11 cellular contexts compared by ENCODE assay signal in the genomic region with DNA sequence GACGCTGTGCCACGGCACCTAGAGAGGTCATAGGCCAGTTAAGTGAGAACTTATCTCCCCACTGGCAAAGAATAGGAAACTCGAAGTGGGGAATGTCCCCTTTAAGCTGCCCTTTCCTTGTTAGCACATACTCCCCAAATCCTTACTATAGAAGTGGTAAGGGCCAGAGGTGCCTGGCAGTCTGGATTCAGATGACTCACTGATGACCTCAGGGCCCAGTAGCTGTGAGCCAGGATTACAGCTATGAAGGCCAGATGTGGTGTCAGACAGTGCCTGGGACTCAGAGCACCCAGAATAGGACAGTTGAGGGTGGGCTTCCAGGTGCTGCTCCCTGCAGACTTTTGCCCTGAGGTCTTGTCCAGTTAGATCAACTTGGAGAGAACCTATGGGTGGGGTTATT. TPM values are rescaled to one million over a fixed set of nuclear protein-coding genes. Genes with fewer than 3 reads are reported as not detected.
A peak's percentile ranks its signal among the peaks of the same experiment; 100 is the strongest.
DNase-seq lines count a peak whose midpoint lies in the region; ATAC-seq and TF ChIP-seq lines count a peak whose summit lies in the region.
"Had no signal": no experiment of that assay in that cellular context is flagged by ENCODE, and none has a peak within 500 bp of the region (broad histone marks: within the 10 kb centered on the region; RNA-seq: fewer than 3 reads in every experiment).

No MANE protein-coding gene starts in this region.

- H3K36me3 ChIP-seq in lung (ENCODE audit: control insufficient read depth in 2 of 2, insufficient read depth in 2 of 2, low read length in 2 of 2) (peaks cover 9 to 29% of the 10 kb centered on the region in 2 donors), Caco-2 (ENCODE audit: control insufficient read depth, insufficient read depth, low read length) (peaks cover 1% of the 10 kb centered on the region)
- peaks cover 4% of the 10 kb centered on the region for H3K36me3 ChIP-seq in effector memory CD4-positive, alpha-beta T cell (ENCODE audit: control insufficient read depth, insufficient read depth, low read length)

- intact Hi-C loops in Caco-2 (cut with micrococcal nuclease; ENCODE audit: unreplicated experiment) = no loop called here

- peaks cover 11% of the 10 kb centered on the region for H3K36me3 Mint-ChIP-seq in activated CD4-positive, alpha-beta T cell treated with anti-CD3 and anti-CD28 coated beads, Interleukin-2, amount 10 ng/mL, durations not matched to agents 7 days and 5 days (ENCODE audit: low read depth)
- peaks cover 47% of the 10 kb centered on the region for H3K36me3 Mint-ChIP-seq in Caco-2 (ENCODE audit: insufficient read depth, unreplicated experiment)

- CTCF ChIA-PET in activated CD4-positive, alpha-beta T cell treated with anti-CD3 and anti-CD28 coated beads, Interleukin-2, amount 10 ng/mL, durations not matched to agents 7 days and 5 days (lab: Charles Lee) = interaction anchor here (1.1 kb wide), 1 partner anchor 28 kb away, joined by 3 read pairs; no protein-coding TSS in a partner anchor
- CTCF ChIA-PET in Caco-2 (lab: Charles Lee) = no interaction called here

- no peak overlapping the region for H3K27ac ChIP-seq in lung (ENCODE audit: low read depth in 1 of 2, low read length in 1 of 2)
- no peak overlapping the region for H3K27ac ChIP-seq in effector memory CD4-positive, alpha-beta T cell (ENCODE audit: insufficient read depth, low read length, poor library complexity, severe bottlenecking)
- H3K27ac ChIP-seq: parathyroid adenoma had no signal

- H3K4me1 Mint-ChIP-seq in activated CD4-positive, alpha-beta T cell treated with anti-CD3 and anti-CD28 coated beads, Interleukin-2, amount 10 ng/mL, durations not matched to agents 7 days and 5 days = no peaks in the 10 kb centered on the region
- H3K4me1 Mint-ChIP-seq in Caco-2 (ENCODE audit: low read depth, unreplicated experiment) = peaks cover 2% of the 10 kb centered on the region

- H3K27me3 Mint-ChIP-seq in activated CD4-positive, alpha-beta T cell treated with anti-CD3 and anti-CD28 coated beads, Interleukin-2, amount 10 ng/mL, durations not matched to agents 7 days and 5 days = no peaks in the 10 kb centered on the region
- H3K27me3 Mint-ChIP-seq in Caco-2 (ENCODE audit: insufficient read depth, unreplicated experiment) = no peaks in the 10 kb centered on the region

- H3K9me3 Mint-ChIP-seq in activated CD4-positive, alpha-beta T cell treated with anti-CD3 and anti-CD28 coated beads, Interleukin-2, amount 10 ng/mL, durations not matched to agents 7 days and 5 days = no peaks in the 10 kb centered on the region
- H3K9me3 Mint-ChIP-seq in Caco-2 (ENCODE audit: unreplicated experiment) = no peaks in the 10 kb centered on the region

- H3K4me3 Mint-ChIP-seq in activated CD4-positive, alpha-beta T cell treated with anti-CD3 and anti-CD28 coated beads, Interleukin-2, amount 10 ng/mL, durations not matched to agents 7 days and 5 days = no peak overlapping the region
- no peak overlapping the region for H3K4me3 Mint-ChIP-seq in Caco-2 (ENCODE audit: unreplicated experiment)

- TF ChIP-seq CTCF in lung (IDR thresholded peaks at IDR 0.05; ENCODE audit: control extremely low read depth, extremely low read depth) (no peak), Caco-2 (IDR thresholded peaks at IDR 0.05; ENCODE audit: insufficient read depth in 1 of 2, low read depth in 1 of 2, low read length in 1 of 2, severe bottlenecking in 1 of 2, unreplicated experiment in 1 of 2) (no peak)

- POLR2A ChIA-PET in activated CD4-positive, alpha-beta T cell treated with anti-CD3 and anti-CD28 coated beads, Interleukin-2, amount 10 ng/mL, durations not matched to agents 7 days and 5 days (lab: Charles Lee) = no interaction called here
- POLR2A ChIA-PET in Caco-2 (lab: Charles Lee) = no interaction called here

- peak; percentile 41 for ATAC-seq in lung (ENCODE audit: insufficient read depth, low FRiP score)

- H3K27me3 ChIP-seq in lung (ENCODE audit: control insufficient read depth, insufficient read depth) (no peaks in the 10 kb centered on the region), Caco-2 (replicated peaks; ENCODE audit: control insufficient read depth, insufficient read depth, low read length) (no peaks in the 10 kb centered on the region)
- no peaks in the 10 kb centered on the region for H3K27me3 ChIP-seq in effector memory CD4-positive, alpha-beta T cell (replicated peaks; ENCODE audit: control insufficient read depth, insufficient read depth, low read length, poor library complexity, severe bottlenecking)

- H3K9me3 ChIP-seq in lung (ENCODE audit: control insufficient read depth in 2 of 2, insufficient read depth in 1 of 2, low read length in 1 of 2) (no peaks in the 10 kb centered on the region), Caco-2 (no peaks in the 10 kb centered on the region)
- H3K9me3 ChIP-seq in effector memory CD4-positive, alpha-beta T cell (ENCODE audit: control insufficient read depth, low read length) = no peaks in the 10 kb centered on the region

- no peak overlapping the region for H3K4me3 ChIP-seq in lung
- H3K4me3 ChIP-seq in effector memory CD4-positive, alpha-beta T cell (ENCODE audit: insufficient read depth, low read depth, low read length, poor library complexity, severe bottlenecking) = no peak overlapping the region
- no peak overlapping the region for H3K4me3 ChIP-seq in Caco-2 (ENCODE audit: low read depth, low read length)

- H3K27ac Mint-ChIP-seq in activated CD4-positive, alpha-beta T cell treated with anti-CD3 and anti-CD28 coated beads, Interleukin-2, amount 10 ng/mL, durations not matched to agents 7 days and 5 days = no peak overlapping the region
- H3K27ac Mint-ChIP-seq in Caco-2 (ENCODE audit: unreplicated experiment) = no peak overlapping the region

- BruUV-seq in Caco-2 (replicated peaks; lab: Mats Ljungman, UMichigan) = no TSS peak

- DNase-seq in AG08395 (ENCODE audit: low spot score) (peak; percentile 93), HCEC 1CT (peak; percentile 87), astrocyte of the hippocampus (ENCODE audit: low read depth, low spot score) (peak; percentile 64), lung (ENCODE audit: low spot score) (no peak), NCI-H2227 treated with DMSO at 0.1 percent for 48 hours (lab: John Stamatoyannopoulos, UW) (no peak), Caco-2 (no peak)
- no peak for DNase-seq in effector memory CD4-positive, alpha-beta T cell
- DNase-seq in activated CD4-positive, alpha-beta T cell treated with anti-CD3 and anti-CD28 coated beads, Interleukin-2, amount 10 ng/mL, durations not matched to agents 7 days and 5 days = no peak
- DNase-seq: activated gamma-delta T cell, NCI-H1092 had no signal

- H3K4me1 ChIP-seq in lung (ENCODE audit: control insufficient read depth in 2 of 2, insufficient read depth in 2 of 2, low read length in 2 of 2) (peaks cover 0 to 4% of the 10 kb centered on the region in 2 donors), Caco-2 (no peaks in the 10 kb centered on the region)
- no peaks in the 10 kb centered on the region for H3K4me1 ChIP-seq in effector memory CD4-positive, alpha-beta T cell (ENCODE audit: control insufficient read depth, insufficient read depth, low read length, poor library complexity, severe bottlenecking)

- WGBS in lung, 2 donors = 75 to 91% methylated on average over 3 of the region's 3 CpGs

RNA-seq across cellular contexts. Expression of gene PDIA5, which starts 37.7 kb away (rescaled TPM):
- total RNA-seq in lung = 10 to 100 TPM; 35.9 to 38.6 TPM
- 10 to 100 TPM; 15.5 to 25.5 TPM for polyA plus RNA-seq in lung
- 10 to 100 TPM; 10.5 to 12.3 TPM for total RNA-seq in activated CD4-positive, alpha-beta T cell treated with anti-CD3 and anti-CD28 coated beads, Interleukin-2, amount 10 ng/mL, durations not matched to agents 7 days and 5 days
- 48.2 and 55.5 TPM in 2 replicates for total RNA-seq in Caco-2 (2022)

Comparison
In these comparisons a context has a peak if more than half of its experiments do, and no peak if none do; other contexts are left out.
1. DNase-seq: peak in AG08395 (single experiment), HCEC 1CT (single experiment) and astrocyte of the hippocampus (single experiment); none in lung (single experiment), effector memory CD4-positive, alpha-beta T cell (0 of 3), activated CD4-positive, alpha-beta T cell treated with anti-CD3 and anti-CD28 coated beads, Interleukin-2, amount 10 ng/mL, durations not matched to agents 7 days and 5 days (single experiment), NCI-H2227 treated with DMSO at 0.1 percent for 48 hours (single experiment) and Caco-2 (0 of 2).